In genomic region chr18:43060020-43060419, GRCh38 we compare ENCODE assay signal across 31 cellular contexts. TPM values are rescaled to one million over a fixed set of nuclear protein-coding genes. Genes with fewer than 3 reads are reported as not detected.
DNase-seq lines count a peak whose midpoint lies in the region; ATAC-seq and TF ChIP-seq lines count a peak whose summit lies in the region.
"Had no signal": no experiment of that assay in that cellular context is flagged by ENCODE, and none has a peak within 500 bp of the region (broad histone marks: within the 10 kb centered on the region; RNA-seq: fewer than 3 reads in every experiment).

No MANE protein-coding gene starts in this region.

- no peak overlapping the region for H3K4me3 Mint-ChIP-seq in naive thymus-derived CD8-positive, alpha-beta T cell
- H3K4me3 Mint-ChIP-seq: activated CD4-positive, alpha-beta T cell treated with anti-CD3 and anti-CD28 coated beads, Interleukin-2, amount 10 ng/mL, durations not matched to agents 24 days and 14 days; central memory CD8-positive, alpha-beta T cell; T-helper 2 cell treated with Interferon-gamma antibody and Interleukin-4, amounts not matched to agents 5 μg/mL and 100 μg/mL, for 36 hours had no signal

- H3K27me3 Mint-ChIP-seq in naive thymus-derived CD8-positive, alpha-beta T cell = no peaks in the 10 kb centered on the region
- H3K27me3 Mint-ChIP-seq: activated CD4-positive, alpha-beta T cell treated with anti-CD3 and anti-CD28 coated beads, Interleukin-2, amount 10 ng/mL, durations not matched to agents 24 days and 14 days; central memory CD8-positive, alpha-beta T cell had no signal

- TF ChIP-seq EP300 in gastroesophageal sphincter (IDR thresholded peaks at IDR 0.05) = no peak

- no peak overlapping the region for H3K27ac ChIP-seq in gastroesophageal sphincter
- H3K27ac ChIP-seq in right lobe of liver = no peak overlapping the region
- H3K27ac ChIP-seq: C4-2B, dorsolateral prefrontal cortex, gastrocnemius medialis, prostate gland, SK-N-MC, upper lobe of right lung, VCaP had no signal

- H3K36me3 Mint-ChIP-seq in naive thymus-derived CD8-positive, alpha-beta T cell = no peaks in the 10 kb centered on the region

- H3K4me1 ChIP-seq in gastroesophageal sphincter = no peaks in the 10 kb centered on the region
- no peaks in the 10 kb centered on the region for H3K4me1 ChIP-seq in right lobe of liver
- H3K4me1 ChIP-seq: gastrocnemius medialis, prostate gland, upper lobe of right lung had no signal

- H3K4me1 Mint-ChIP-seq in naive thymus-derived CD8-positive, alpha-beta T cell = no peaks in the 10 kb centered on the region
- H3K4me1 Mint-ChIP-seq: activated CD4-positive, alpha-beta T cell treated with anti-CD3 and anti-CD28 coated beads, Interleukin-2, amount 10 ng/mL, durations not matched to agents 24 days and 14 days; central memory CD8-positive, alpha-beta T cell had no signal

- no peak for TF ChIP-seq POLR2A in gastroesophageal sphincter (IDR thresholded peaks at IDR 0.05)
- no peak for TF ChIP-seq POLR2A in right lobe of liver (IDR thresholded peaks at IDR 0.05)

- no peaks in the 10 kb centered on the region for H3K27me3 ChIP-seq in gastroesophageal sphincter
- no peaks in the 10 kb centered on the region for H3K27me3 ChIP-seq in right lobe of liver
- H3K27me3 ChIP-seq: dorsolateral prefrontal cortex, gastrocnemius medialis, upper lobe of right lung had no signal

- POLR2A ChIA-PET in naive thymus-derived CD8-positive, alpha-beta T cell (lab: Charles Lee) = no interaction called here

- no peak overlapping the region for H3K27ac Mint-ChIP-seq in naive thymus-derived CD8-positive, alpha-beta T cell
- H3K27ac Mint-ChIP-seq: activated CD4-positive, alpha-beta T cell treated with anti-CD3 and anti-CD28 coated beads, Interleukin-2, amount 10 ng/mL, durations not matched to agents 24 days and 14 days; T-helper 2 cell treated with Interferon-gamma antibody and Interleukin-4, amounts not matched to agents 5 μg/mL and 100 μg/mL, for 36 hours had no signal

- TF ChIP-seq CTCF in astrocyte of the spinal cord (IDR thresholded peaks at IDR 0.05; ENCODE audit: low read depth, low read length) (no peak), fibroblast of villous mesenchyme (IDR thresholded peaks at IDR 0.05; ENCODE audit: insufficient read depth, low read depth, low read length) (no peak), gastroesophageal sphincter (IDR thresholded peaks at IDR 0.05) (no peak), right lobe of liver (IDR thresholded peaks at IDR 0.05) (no peak)

- H3K9me3 ChIP-seq in gastroesophageal sphincter = no peaks in the 10 kb centered on the region
- no peaks in the 10 kb centered on the region for H3K9me3 ChIP-seq in right lobe of liver
- H3K9me3 ChIP-seq: gastrocnemius medialis, prostate gland, upper lobe of right lung had no signal

- 25 to 36% methylated on average over 1 of the region's 1 CpG for WGBS in gastroesophageal sphincter (ENCODE audit: low coverage in 1 of 2), 2 donors
- WGBS in right lobe of liver (ENCODE audit: insufficient coverage, low coverage, low lambda C conversion rate, missing lambda C conversion rate) = 27% methylated on average over 1 of the region's 1 CpG

- ATAC-seq in sciatic nerve (peak; percentile 38), gastroesophageal sphincter (no peak), right lobe of liver (no peak)
- ATAC-seq in naive thymus-derived CD8-positive, alpha-beta T cell = no peak
- ATAC-seq: gastrocnemius medialis, GM12878, upper lobe of right lung had no signal

- H3K4me3 ChIP-seq in astrocyte of the spinal cord (ENCODE audit: low read depth, low read length) = no peak overlapping the region
- no peak overlapping the region for H3K4me3 ChIP-seq in fibroblast of villous mesenchyme (ENCODE audit: low read depth, low read length)
- no peak overlapping the region for H3K4me3 ChIP-seq in gastroesophageal sphincter
- no peak overlapping the region for H3K4me3 ChIP-seq in right lobe of liver
- H3K4me3 ChIP-seq: dorsolateral prefrontal cortex, gastrocnemius medialis, GM12878, lung, prostate gland, SK-N-MC, upper lobe of right lung had no signal

- in situ Hi-C loops in Caki2 (cut with HindIII; ENCODE audit: low pct_unique_long_range_greater_than_20kb, low sequenced_read_pairs) = no loop called here
- in situ Hi-C loops in astrocyte of the spinal cord (cut with HindIII; ENCODE audit: low sequenced_read_pairs) = no loop called here

- H3K36me3 ChIP-seq in gastroesophageal sphincter (no peaks in the 10 kb centered on the region), right lobe of liver (no peaks in the 10 kb centered on the region)
- H3K36me3 ChIP-seq: gastrocnemius medialis, prostate gland, upper lobe of right lung had no signal

- DNase-seq in Caki2 (ENCODE audit: low read depth) = peak; percentile 56
- peak; percentile 52 for DNase-seq in astrocyte of the spinal cord (ENCODE audit: low read depth, low spot score)
- DNase-seq in fibroblast of villous mesenchyme (ENCODE audit: low read depth) = peak; percentile 3
- no peak for DNase-seq in sciatic nerve (ENCODE audit: low spot score)
- DNase-seq in right lobe of liver = no peak
- DNase-seq in GM19240 (ENCODE audit: insufficient read length, low spot score) = no peak
- DNase-seq in naive thymus-derived CD8-positive, alpha-beta T cell = no peak
- DNase-seq: activated CD4-positive, alpha-beta T cell treated with anti-CD3 and anti-CD28 coated beads, Interleukin-2, amount 10 ng/mL, durations not matched to agents 24 days and 14 days; activated naive CD4-positive, alpha-beta T cell treated with Interleukin-2 at 50 U/mL for 16 hours; activated T-cell treated with anti-CD3 and anti-CD28 coated beads, Interleukin-2, amount 50 U/mL, for 48 hours; amniotic stem cell; dorsolateral prefrontal cortex; gastrocnemius medialis; H7; islet precursor cell; Karpas-422; NCI-H187 treated with DMSO at 0.1 percent for 48 hours; small intestine; stimulated activated CD4-positive, alpha-beta T cell treated with anti-CD3 and anti-CD28 coated beads, Interleukin-2, amount 100 ng/mL, for 24 hours; substantia nigra; upper lobe of right lung had no signal

- peaks cover 0 to 8% (median 0%) of the 10 kb centered on the region in 9 donors for H3K9me3 Mint-ChIP-seq in naive thymus-derived CD8-positive, alpha-beta T cell
- H3K9me3 Mint-ChIP-seq: activated CD4-positive, alpha-beta T cell treated with anti-CD3 and anti-CD28 coated beads, Interleukin-2, amount 10 ng/mL, durations not matched to agents 24 days and 14 days; central memory CD8-positive, alpha-beta T cell had no signal

- intact Hi-C loops in sciatic nerve (cut with DNase I) = no loop called here
- intact Hi-C loops in right lobe of liver (cut with DNase I) = no loop called here

RNA-seq across cellular contexts. Expression of gene RIT2, which starts 55.5 kb away (rescaled TPM):
- total RNA-seq in Caki2 (2014; rRNA removed; shearing (Covaris generic); ENCODE audit: low replicate concordance) = not detected in 2 replicates
- not detected in 2 replicates for total RNA-seq in fibroblast of villous mesenchyme
- total RNA-seq in sciatic nerve = not detected
- total RNA-seq in gastroesophageal sphincter = not detected
- total RNA-seq in right lobe of liver = not detected
- not detected for total RNA-seq in naive thymus-derived CD8-positive, alpha-beta T cell
- not detected for polyA plus RNA-seq in naive thymus-derived CD8-positive, alpha-beta T cell
- total RNA-seq: activated CD4-positive, alpha-beta T cell treated with anti-CD3 and anti-CD28 coated beads, Interleukin-2, amount 10 ng/mL, durations not matched to agents 24 days and 14 days; gastrocnemius medialis; GM12878; lung; prostate gland; RPMI7951; upper lobe of right lung had no signal
- polyA plus RNA-seq: GM12878, lung had no signal

Comparison
In these comparisons a context has a peak if more than half of its experiments do, and no peak if none do; other contexts are left out.
1. DNase-seq: peak in Caki2 (single experiment), astrocyte of the spinal cord (single experiment) and fibroblast of villous mesenchyme (single experiment); none in sciatic nerve (single experiment), right lobe of liver (0 of 3), GM19240 (single experiment) and naive thymus-derived CD8-positive, alpha-beta T cell (0 of 10).